ENCODE assay signal across 1 cellular context in the genomic region with DNA sequence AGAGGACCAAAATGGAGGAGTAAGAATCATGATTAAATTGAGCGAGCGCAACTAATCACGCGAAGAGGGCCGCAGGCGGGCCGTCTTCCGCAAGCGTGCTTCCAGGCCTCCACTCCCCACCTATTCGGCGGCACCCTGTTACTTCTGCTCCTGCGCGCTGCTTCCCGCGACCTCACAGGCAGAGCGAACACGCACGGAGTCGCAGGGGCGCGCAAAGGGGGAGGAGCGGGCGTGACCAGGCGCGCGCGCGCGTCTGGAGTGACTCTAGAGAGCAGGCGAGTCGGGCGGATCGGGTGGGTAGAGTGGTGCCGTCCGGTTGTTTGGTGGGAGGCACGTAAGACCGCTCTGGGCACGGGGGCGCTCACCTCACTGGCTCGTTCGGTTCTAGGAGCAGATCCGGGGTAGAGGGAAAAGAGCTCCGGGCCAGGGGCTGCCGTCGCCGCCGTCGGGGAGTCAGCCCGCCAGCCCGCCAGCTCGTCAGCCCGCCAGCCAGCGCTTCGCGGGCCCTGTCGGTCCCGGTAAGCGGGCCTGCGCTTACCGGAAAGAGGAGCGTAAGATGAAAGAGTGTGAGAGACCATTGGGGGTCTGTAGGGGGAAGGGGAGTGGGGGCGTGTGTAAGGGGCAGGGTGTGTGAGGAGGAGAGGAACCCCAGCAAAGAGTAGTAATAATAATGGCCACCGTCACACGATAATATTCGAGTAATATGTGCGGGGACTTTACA.
TF ChIP-seq lines count a peak whose summit lies in the region.

A gene (plus strand): TSS at position 377 of the 721 bp plus-strand sequence. CDS start 4,652 bp downstream, outside the sequence.

TF ChIP-seq in HepG2, 621 proteins besides CTCF, POLR2A, EP300 and RAD21 (continued from another document and continues in another):
- TF ChIP-seq, protein P1, sequence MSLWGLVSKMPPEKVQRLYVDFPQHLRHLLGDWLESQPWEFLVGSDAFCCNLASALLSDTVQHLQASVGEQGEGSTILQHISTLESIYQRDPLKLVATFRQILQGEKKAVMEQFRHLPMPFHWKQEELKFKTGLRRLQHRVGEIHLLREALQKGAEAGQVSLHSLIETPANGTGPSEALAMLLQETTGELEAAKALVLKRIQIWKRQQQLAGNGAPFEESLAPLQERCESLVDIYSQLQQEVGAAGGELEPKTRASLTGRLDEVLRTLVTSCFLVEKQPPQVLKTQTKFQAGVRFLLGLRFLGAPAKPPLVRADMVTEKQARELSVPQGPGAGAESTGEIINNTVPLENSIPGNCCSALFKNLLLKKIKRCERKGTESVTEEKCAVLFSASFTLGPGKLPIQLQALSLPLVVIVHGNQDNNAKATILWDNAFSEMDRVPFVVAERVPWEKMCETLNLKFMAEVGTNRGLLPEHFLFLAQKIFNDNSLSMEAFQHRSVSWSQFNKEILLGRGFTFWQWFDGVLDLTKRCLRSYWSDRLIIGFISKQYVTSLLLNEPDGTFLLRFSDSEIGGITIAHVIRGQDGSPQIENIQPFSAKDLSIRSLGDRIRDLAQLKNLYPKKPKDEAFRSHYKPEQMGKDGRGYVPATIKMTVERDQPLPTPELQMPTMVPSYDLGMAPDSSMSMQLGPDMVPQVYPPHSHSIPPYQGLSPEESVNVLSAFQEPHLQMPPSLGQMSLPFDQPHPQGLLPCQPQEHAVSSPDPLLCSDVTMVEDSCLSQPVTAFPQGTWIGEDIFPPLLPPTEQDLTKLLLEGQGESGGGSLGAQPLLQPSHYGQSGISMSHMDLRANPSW (CRISPR knock-in tag; IDR thresholded peaks at IDR 0.05; ENCODE audit: borderline replicate concordance): peak; percentile 21; the same call in 1 of the 2 replicates
- TF ChIP-seq, protein P2, sequence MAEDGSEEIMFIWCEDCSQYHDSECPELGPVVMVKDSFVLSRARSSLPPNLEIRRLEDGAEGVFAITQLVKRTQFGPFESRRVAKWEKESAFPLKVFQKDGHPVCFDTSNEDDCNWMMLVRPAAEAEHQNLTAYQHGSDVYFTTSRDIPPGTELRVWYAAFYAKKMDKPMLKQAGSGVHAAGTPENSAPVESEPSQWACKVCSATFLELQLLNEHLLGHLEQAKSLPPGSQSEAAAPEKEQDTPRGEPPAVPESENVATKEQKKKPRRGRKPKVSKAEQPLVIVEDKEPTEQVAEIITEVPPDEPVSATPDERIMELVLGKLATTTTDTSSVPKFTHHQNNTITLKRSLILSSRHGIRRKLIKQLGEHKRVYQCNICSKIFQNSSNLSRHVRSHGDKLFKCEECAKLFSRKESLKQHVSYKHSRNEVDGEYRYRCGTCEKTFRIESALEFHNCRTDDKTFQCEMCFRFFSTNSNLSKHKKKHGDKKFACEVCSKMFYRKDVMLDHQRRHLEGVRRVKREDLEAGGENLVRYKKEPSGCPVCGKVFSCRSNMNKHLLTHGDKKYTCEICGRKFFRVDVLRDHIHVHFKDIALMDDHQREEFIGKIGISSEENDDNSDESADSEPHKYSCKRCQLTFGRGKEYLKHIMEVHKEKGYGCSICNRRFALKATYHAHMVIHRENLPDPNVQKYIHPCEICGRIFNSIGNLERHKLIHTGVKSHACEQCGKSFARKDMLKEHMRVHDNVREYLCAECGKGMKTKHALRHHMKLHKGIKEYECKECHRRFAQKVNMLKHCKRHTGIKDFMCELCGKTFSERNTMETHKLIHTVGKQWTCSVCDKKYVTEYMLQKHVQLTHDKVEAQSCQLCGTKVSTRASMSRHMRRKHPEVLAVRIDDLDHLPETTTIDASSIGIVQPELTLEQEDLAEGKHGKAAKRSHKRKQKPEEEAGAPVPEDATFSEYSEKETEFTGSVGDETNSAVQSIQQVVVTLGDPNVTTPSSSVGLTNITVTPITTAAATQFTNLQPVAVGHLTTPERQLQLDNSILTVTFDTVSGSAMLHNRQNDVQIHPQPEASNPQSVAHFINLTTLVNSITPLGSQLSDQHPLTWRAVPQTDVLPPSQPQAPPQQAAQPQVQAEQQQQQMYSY (CRISPR knock-in tag; IDR thresholded peaks at IDR 0.05): no peak
- TF ChIP-seq ARNT2 (CRISPR knock-in tag; IDR thresholded peaks at IDR 0.05; ENCODE audit: low read depth): peak; percentile 64; the same call in 1 of the 2 replicates
- peak; percentile 89 for TF ChIP-seq ZNF607 (CRISPR knock-in tag; IDR thresholded peaks at IDR 0.05; ENCODE audit: borderline replicate concordance)
- TF ChIP-seq NAIF1 (CRISPR knock-in tag; IDR thresholded peaks at IDR 0.05; ENCODE audit: borderline replicate concordance): no peak
- TF ChIP-seq ZNF543 (CRISPR knock-in tag; IDR thresholded peaks at IDR 0.05): no peak; the same call in 1 of the 2 replicates
- no peak for TF ChIP-seq RFX1 (IDR thresholded peaks at IDR 0.05)
- TF ChIP-seq, protein P3, sequence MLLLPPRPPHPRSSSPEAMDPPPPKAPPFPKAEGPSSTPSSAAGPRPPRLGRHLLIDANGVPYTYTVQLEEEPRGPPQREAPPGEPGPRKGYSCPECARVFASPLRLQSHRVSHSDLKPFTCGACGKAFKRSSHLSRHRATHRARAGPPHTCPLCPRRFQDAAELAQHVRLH (CRISPR knock-in tag; IDR thresholded peaks at IDR 0.05; ENCODE audit: borderline replicate concordance, low read depth): peak; percentile 67
- no peak for TF ChIP-seq ZC3H4 (CRISPR knock-in tag; IDR thresholded peaks at IDR 0.05; ENCODE audit: borderline replicate concordance)
- TF ChIP-seq ZBTB7B (CRISPR knock-in tag; IDR thresholded peaks at IDR 0.05): no peak
- peak; percentile 93 for TF ChIP-seq TBX2 (CRISPR knock-in tag; IDR thresholded peaks at IDR 0.05; ENCODE audit: borderline replicate concordance)
- TF ChIP-seq POLR2G (IDR thresholded peaks at IDR 0.05; ENCODE audit: low read depth, low read length): peak; percentile 91
- TF ChIP-seq ZNF652 (CRISPR knock-in tag; IDR thresholded peaks at IDR 0.05; ENCODE audit: borderline replicate concordance, low read depth): peak; percentile 23; the same call in 1 of the 2 replicates
- TF ChIP-seq, protein P4, sequence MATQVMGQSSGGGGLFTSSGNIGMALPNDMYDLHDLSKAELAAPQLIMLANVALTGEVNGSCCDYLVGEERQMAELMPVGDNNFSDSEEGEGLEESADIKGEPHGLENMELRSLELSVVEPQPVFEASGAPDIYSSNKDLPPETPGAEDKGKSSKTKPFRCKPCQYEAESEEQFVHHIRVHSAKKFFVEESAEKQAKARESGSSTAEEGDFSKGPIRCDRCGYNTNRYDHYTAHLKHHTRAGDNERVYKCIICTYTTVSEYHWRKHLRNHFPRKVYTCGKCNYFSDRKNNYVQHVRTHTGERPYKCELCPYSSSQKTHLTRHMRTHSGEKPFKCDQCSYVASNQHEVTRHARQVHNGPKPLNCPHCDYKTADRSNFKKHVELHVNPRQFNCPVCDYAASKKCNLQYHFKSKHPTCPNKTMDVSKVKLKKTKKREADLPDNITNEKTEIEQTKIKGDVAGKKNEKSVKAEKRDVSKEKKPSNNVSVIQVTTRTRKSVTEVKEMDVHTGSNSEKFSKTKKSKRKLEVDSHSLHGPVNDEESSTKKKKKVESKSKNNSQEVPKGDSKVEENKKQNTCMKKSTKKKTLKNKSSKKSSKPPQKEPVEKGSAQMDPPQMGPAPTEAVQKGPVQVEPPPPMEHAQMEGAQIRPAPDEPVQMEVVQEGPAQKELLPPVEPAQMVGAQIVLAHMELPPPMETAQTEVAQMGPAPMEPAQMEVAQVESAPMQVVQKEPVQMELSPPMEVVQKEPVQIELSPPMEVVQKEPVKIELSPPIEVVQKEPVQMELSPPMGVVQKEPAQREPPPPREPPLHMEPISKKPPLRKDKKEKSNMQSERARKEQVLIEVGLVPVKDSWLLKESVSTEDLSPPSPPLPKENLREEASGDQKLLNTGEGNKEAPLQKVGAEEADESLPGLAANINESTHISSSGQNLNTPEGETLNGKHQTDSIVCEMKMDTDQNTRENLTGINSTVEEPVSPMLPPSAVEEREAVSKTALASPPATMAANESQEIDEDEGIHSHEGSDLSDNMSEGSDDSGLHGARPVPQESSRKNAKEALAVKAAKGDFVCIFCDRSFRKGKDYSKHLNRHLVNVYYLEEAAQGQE (IDR thresholded peaks at IDR 0.05; ENCODE audit: borderline replicate concordance in 1 of 2, low read depth in 1 of 2, low read length in 2 of 2): 0 out of 4 replicates have a peak, but pooled peaks of 1 of the 2 experiments have one; percentile 29
- TF ChIP-seq ZNF776 (CRISPR knock-in tag; IDR thresholded peaks at IDR 0.05): no peak; the same call in 1 of the 2 replicates
- TF ChIP-seq IRX3 (CRISPR knock-in tag; IDR thresholded peaks at IDR 0.05; ENCODE audit: borderline replicate concordance, low read depth): no peak
- TF ChIP-seq, protein P5, sequence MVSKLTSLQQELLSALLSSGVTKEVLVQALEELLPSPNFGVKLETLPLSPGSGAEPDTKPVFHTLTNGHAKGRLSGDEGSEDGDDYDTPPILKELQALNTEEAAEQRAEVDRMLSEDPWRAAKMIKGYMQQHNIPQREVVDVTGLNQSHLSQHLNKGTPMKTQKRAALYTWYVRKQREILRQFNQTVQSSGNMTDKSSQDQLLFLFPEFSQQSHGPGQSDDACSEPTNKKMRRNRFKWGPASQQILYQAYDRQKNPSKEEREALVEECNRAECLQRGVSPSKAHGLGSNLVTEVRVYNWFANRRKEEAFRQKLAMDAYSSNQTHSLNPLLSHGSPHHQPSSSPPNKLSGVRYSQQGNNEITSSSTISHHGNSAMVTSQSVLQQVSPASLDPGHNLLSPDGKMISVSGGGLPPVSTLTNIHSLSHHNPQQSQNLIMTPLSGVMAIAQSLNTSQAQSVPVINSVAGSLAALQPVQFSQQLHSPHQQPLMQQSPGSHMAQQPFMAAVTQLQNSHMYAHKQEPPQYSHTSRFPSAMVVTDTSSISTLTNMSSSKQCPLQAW (CRISPR knock-in tag; IDR thresholded peaks at IDR 0.05): peak; percentile 87
- no peak for TF ChIP-seq ZNF20 (CRISPR knock-in tag; IDR thresholded peaks at IDR 0.05)
- TF ChIP-seq MIER3 (CRISPR knock-in tag; IDR thresholded peaks at IDR 0.05; ENCODE audit: borderline replicate concordance): peak; percentile 67; the same call in 1 of the 2 replicates
- TF ChIP-seq, protein P6, sequence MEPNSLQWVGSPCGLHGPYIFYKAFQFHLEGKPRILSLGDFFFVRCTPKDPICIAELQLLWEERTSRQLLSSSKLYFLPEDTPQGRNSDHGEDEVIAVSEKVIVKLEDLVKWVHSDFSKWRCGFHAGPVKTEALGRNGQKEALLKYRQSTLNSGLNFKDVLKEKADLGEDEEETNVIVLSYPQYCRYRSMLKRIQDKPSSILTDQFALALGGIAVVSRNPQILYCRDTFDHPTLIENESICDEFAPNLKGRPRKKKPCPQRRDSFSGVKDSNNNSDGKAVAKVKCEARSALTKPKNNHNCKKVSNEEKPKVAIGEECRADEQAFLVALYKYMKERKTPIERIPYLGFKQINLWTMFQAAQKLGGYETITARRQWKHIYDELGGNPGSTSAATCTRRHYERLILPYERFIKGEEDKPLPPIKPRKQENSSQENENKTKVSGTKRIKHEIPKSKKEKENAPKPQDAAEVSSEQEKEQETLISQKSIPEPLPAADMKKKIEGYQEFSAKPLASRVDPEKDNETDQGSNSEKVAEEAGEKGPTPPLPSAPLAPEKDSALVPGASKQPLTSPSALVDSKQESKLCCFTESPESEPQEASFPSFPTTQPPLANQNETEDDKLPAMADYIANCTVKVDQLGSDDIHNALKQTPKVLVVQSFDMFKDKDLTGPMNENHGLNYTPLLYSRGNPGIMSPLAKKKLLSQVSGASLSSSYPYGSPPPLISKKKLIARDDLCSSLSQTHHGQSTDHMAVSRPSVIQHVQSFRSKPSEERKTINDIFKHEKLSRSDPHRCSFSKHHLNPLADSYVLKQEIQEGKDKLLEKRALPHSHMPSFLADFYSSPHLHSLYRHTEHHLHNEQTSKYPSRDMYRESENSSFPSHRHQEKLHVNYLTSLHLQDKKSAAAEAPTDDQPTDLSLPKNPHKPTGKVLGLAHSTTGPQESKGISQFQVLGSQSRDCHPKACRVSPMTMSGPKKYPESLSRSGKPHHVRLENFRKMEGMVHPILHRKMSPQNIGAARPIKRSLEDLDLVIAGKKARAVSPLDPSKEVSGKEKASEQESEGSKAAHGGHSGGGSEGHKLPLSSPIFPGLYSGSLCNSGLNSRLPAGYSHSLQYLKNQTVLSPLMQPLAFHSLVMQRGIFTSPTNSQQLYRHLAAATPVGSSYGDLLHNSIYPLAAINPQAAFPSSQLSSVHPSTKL (CRISPR knock-in tag; IDR thresholded peaks at IDR 0.05): peak; percentile 58
- TF ChIP-seq CBX2 (IDR thresholded peaks at IDR 0.05; ENCODE audit: low read depth, low read length): no peak
- TF ChIP-seq CBX2 (CRISPR knock-in tag; IDR thresholded peaks at IDR 0.05; ENCODE audit: low read depth): no peak
- peak; percentile 71; the same call in 1 of the 2 replicates for TF ChIP-seq ZNF460 (CRISPR knock-in tag; IDR thresholded peaks at IDR 0.05; ENCODE audit: borderline replicate concordance)
- TF ChIP-seq, protein P7, sequence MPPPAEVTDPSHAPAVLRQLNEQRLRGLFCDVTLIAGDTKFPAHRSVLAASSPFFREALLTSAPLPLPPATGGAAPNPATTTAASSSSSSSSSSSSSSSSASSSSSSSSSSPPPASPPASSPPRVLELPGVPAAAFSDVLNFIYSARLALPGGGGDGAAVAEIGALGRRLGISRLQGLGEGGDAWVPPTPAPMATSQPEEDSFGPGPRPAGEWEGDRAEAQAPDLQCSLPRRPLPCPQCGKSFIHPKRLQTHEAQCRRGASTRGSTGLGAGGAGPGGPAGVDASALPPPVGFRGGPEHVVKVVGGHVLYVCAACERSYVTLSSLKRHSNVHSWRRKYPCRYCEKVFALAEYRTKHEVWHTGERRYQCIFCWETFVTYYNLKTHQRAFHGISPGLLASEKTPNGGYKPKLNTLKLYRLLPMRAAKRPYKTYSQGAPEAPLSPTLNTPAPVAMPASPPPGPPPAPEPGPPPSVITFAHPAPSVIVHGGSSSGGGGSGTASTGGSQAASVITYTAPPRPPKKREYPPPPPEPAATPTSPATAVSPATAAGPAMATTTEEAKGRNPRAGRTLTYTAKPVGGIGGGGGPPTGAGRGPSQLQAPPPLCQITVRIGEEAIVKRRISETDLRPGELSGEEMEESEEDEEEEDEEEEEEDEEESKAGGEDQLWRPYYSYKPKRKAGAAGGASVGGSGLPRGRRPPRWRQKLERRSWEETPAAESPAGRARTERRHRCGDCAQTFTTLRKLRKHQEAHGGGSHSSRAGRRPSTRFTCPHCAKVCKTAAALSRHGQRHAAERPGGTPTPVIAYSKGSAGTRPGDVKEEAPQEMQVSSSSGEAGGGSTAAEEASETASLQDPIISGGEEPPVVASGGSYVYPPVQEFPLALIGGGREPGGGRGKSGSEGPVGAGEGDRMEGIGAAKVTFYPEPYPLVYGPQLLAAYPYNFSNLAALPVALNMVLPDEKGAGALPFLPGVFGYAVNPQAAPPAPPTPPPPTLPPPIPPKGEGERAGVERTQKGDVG (CRISPR knock-in tag; IDR thresholded peaks at IDR 0.05; ENCODE audit: borderline replicate concordance): peak; percentile 56; the same call in 1 of the 2 replicates
- TF ChIP-seq ELF4 (CRISPR knock-in tag; IDR thresholded peaks at IDR 0.05; ENCODE audit: borderline replicate concordance): no peak; the same call in 1 of the 2 replicates
- 0 out of 2 replicates have a peak, but pooled peaks have one; percentile 48 for TF ChIP-seq ZNF431 (CRISPR knock-in tag; IDR thresholded peaks at IDR 0.05; ENCODE audit: borderline replicate concordance, low read depth)
- no peak for TF ChIP-seq GATA4 (IDR thresholded peaks at IDR 0.05; ENCODE audit: borderline replicate concordance, low read depth)
- TF ChIP-seq, protein P8, sequence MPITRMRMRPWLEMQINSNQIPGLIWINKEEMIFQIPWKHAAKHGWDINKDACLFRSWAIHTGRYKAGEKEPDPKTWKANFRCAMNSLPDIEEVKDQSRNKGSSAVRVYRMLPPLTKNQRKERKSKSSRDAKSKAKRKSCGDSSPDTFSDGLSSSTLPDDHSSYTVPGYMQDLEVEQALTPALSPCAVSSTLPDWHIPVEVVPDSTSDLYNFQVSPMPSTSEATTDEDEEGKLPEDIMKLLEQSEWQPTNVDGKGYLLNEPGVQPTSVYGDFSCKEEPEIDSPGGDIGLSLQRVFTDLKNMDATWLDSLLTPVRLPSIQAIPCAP (CRISPR knock-in tag; IDR thresholded peaks at IDR 0.05; ENCODE audit: low read depth): no peak
- TF ChIP-seq TMF1 (CRISPR knock-in tag; IDR thresholded peaks at IDR 0.05; ENCODE audit: low read depth): peak; percentile 54; the same call in 1 of the 2 replicates
- TF ChIP-seq HES4 (CRISPR knock-in tag; IDR thresholded peaks at IDR 0.05; ENCODE audit: borderline replicate concordance): 0 out of 2 replicates have a peak, but pooled peaks have one; percentile 77
